ENCODE assay signal across 5 cellular contexts in the genomic region with DNA sequence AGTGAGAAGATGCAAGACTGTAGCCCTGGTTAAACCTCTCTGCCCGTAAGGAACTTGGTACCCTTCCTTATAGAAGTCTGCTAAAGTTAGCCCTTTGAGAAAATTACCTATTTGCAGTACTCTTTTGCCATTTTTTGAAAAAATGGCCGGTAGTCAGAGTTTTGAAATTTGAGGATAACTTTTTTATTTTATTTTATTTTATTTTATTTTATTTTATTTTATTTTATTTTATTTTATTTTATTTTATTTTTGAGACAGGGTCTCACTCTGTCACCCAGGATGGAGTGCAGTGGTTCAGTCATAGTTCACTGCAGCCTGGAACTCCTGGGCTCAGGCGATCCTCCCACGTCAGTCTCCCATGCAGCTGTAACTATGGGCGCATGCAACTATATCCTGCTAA. TPM values are rescaled to one million over a fixed set of nuclear protein-coding genes. Genes with fewer than 3 reads are reported as not detected.
"Had no signal": no experiment of that assay in that cellular context is flagged by ENCODE, and none has a peak within 500 bp of the region (broad histone marks: within the 10 kb centered on the region; RNA-seq: fewer than 3 reads in every experiment).

No MANE protein-coding gene starts in this region.

RNA-seq across cellular contexts. Expression of gene CACNB2, which starts 41.2 kb away (rescaled TPM):
- total RNA-seq: dermis blood vessel endothelial cell, endothelial cell of umbilical vein, epithelial cell of proximal tubule, mononuclear cell had no signal
- polyA plus RNA-seq: endothelial cell of umbilical vein, mammary epithelial cell had no signal
